In the genomic region with DNA sequence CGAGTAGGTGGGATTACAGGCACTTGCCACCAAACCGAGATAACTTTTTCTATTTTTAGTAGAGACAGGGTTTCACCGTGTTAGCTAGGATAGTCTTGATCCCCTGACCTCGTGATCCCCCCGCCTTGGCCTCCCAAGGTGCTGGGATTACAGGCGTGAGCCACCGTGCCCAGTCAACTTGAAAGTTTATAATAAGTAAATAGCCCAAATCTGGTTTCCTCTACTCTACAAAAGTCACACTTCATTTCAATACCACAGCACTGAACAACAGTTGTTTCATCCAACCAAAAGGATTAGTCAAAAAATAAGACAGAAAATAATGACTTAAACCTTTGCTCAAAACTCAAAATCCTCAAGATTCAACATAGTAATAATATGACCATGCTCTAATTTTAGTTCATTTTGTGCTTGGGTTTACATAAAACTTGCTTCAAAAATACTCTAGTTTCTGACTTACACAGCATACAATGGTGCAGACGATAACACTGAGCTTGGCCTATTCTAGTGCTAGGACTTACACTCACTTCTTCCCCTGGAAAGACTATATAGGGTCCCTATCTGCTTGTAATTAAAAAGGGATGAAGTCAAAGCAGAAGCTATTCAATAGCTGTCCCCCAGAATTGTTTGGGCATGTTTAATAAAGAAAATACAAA, we compare ENCODE assay signal across 21 cellular contexts. TPM values are rescaled to one million over a fixed set of nuclear protein-coding genes. Genes with fewer than 3 reads are reported as not detected.
DNase-seq lines count a peak whose midpoint lies in the region; ATAC-seq lines count a peak whose summit lies in the region.
"Had no signal": no experiment of that assay in that cellular context is flagged by ENCODE, and none has a peak within 500 bp of the region (broad histone marks: within the 10 kb centered on the region; RNA-seq: fewer than 3 reads in every experiment).

No MANE protein-coding gene starts in this region.

- POLR2A ChIA-PET in naive thymus-derived CD8-positive, alpha-beta T cell (lab: Charles Lee) = no interaction called here

- H3K4me1 Mint-ChIP-seq in activated naive CD8-positive, alpha-beta T cell treated with anti-CD3 and anti-CD28 coated beads, Interleukin-2, amount 50 U/mL, for 24 hours = peaks cover 5% of the 10 kb centered on the region
- H3K4me1 Mint-ChIP-seq in activated naive CD8-positive, alpha-beta T cell treated with anti-CD3 and anti-CD28 coated beads for 36 hours = peaks cover 5% of the 10 kb centered on the region
- H3K4me1 Mint-ChIP-seq in activated T-cell treated with anti-CD3 and anti-CD28 coated beads, Interleukin-2, amount 50 U/mL, for 4 hours (ENCODE audit: low read depth) = peaks cover 3% of the 10 kb centered on the region
- no peaks in the 10 kb centered on the region for H3K4me1 Mint-ChIP-seq in naive thymus-derived CD8-positive, alpha-beta T cell
- H3K4me1 Mint-ChIP-seq: brain, neural crest cell had no signal

- DNase-seq in activated naive CD8-positive, alpha-beta T cell treated with anti-CD3 and anti-CD28 coated beads, Interleukin-2, amount 50 U/mL, for 24 hours = no peak
- no peak for DNase-seq in activated naive CD8-positive, alpha-beta T cell treated with anti-CD3 and anti-CD28 coated beads for 36 hours
- DNase-seq in activated T-cell treated with anti-CD3 and anti-CD28 coated beads, Interleukin-2, amount 50 U/mL, for 4 hours = no peak
- no peak for DNase-seq in stimulated activated naive CD8-positive, alpha-beta T cell treated with anti-CD3 and anti-CD28 coated beads, Interleukin-15, Interleukin-2, amounts not matched to agents 100 U/mL and 50 U/mL, for 24 hours
- DNase-seq in naive thymus-derived CD8-positive, alpha-beta T cell = no peak
- DNase-seq: DMS 273 treated with DMSO at 0.1 percent for 48 hours, GOT3, head of caudate nucleus, kidney glomerular epithelial cell, lower lobe of right lung, NCI-H1092, NCI-H187, NCI-H748 treated with DMSO at 0.1 percent for 48 hours, right cardiac atrium, RPMI8226, spleen, transverse colon had no signal

- H3K27ac Mint-ChIP-seq in activated naive CD8-positive, alpha-beta T cell treated with anti-CD3 and anti-CD28 coated beads, Interleukin-2, amount 50 U/mL, for 24 hours = peak overlapping the region; percentile 44
- no peak overlapping the region for H3K27ac Mint-ChIP-seq in activated naive CD8-positive, alpha-beta T cell treated with anti-CD3 and anti-CD28 coated beads for 36 hours
- H3K27ac Mint-ChIP-seq in naive thymus-derived CD8-positive, alpha-beta T cell = peak overlapping the region in 2 of 10 donors; percentile 49 to 61
- H3K27ac Mint-ChIP-seq: brain had no signal

- no peaks in the 10 kb centered on the region for H3K27me3 Mint-ChIP-seq in activated naive CD8-positive, alpha-beta T cell treated with anti-CD3 and anti-CD28 coated beads, Interleukin-2, amount 50 U/mL, for 24 hours
- no peaks in the 10 kb centered on the region for H3K27me3 Mint-ChIP-seq in activated naive CD8-positive, alpha-beta T cell treated with anti-CD3 and anti-CD28 coated beads for 36 hours
- H3K27me3 Mint-ChIP-seq in activated T-cell treated with anti-CD3 and anti-CD28 coated beads, Interleukin-2, amount 50 U/mL, for 4 hours (ENCODE audit: low read depth) = no peaks in the 10 kb centered on the region
- no peaks in the 10 kb centered on the region for H3K27me3 Mint-ChIP-seq in naive thymus-derived CD8-positive, alpha-beta T cell
- H3K27me3 Mint-ChIP-seq: brain had no signal

- no peak overlapping the region for H3K4me3 Mint-ChIP-seq in activated naive CD8-positive, alpha-beta T cell treated with anti-CD3 and anti-CD28 coated beads, Interleukin-2, amount 50 U/mL, for 24 hours
- H3K4me3 Mint-ChIP-seq in activated naive CD8-positive, alpha-beta T cell treated with anti-CD3 and anti-CD28 coated beads for 36 hours = no peak overlapping the region
- H3K4me3 Mint-ChIP-seq in activated T-cell treated with anti-CD3 and anti-CD28 coated beads, Interleukin-2, amount 50 U/mL, for 4 hours = no peak overlapping the region
- no peak overlapping the region for H3K4me3 Mint-ChIP-seq in naive thymus-derived CD8-positive, alpha-beta T cell
- H3K4me3 Mint-ChIP-seq: brain, neural crest cell had no signal

- peak; percentile 49 for ATAC-seq in activated naive CD8-positive, alpha-beta T cell treated with anti-CD3 and anti-CD28 coated beads, Interleukin-2, amount 50 U/mL, for 24 hours
- ATAC-seq in HG02759 (IDR thresholded peaks at IDR 0.05; ENCODE audit: unreplicated experiment) (peak; percentile 56), GM21723 (IDR thresholded peaks at IDR 0.05; ENCODE audit: unreplicated experiment) (no peak)
- ATAC-seq in activated T-cell treated with anti-CD3 and anti-CD28 coated beads, Interleukin-2, amount 50 U/mL, for 4 hours = peak; percentile 53 to 78
- ATAC-seq in stimulated activated naive CD8-positive, alpha-beta T cell treated with anti-CD3 and anti-CD28 coated beads, Interleukin-15, Interleukin-2, amounts not matched to agents 100 U/mL and 50 U/mL, for 24 hours = peak; percentile 46
- ATAC-seq in naive thymus-derived CD8-positive, alpha-beta T cell = no peak
- ATAC-seq: lower lobe of right lung, right cardiac atrium had no signal

- no peaks in the 10 kb centered on the region for H3K9me3 Mint-ChIP-seq in activated naive CD8-positive, alpha-beta T cell treated with anti-CD3 and anti-CD28 coated beads, Interleukin-2, amount 50 U/mL, for 24 hours
- H3K9me3 Mint-ChIP-seq in activated naive CD8-positive, alpha-beta T cell treated with anti-CD3 and anti-CD28 coated beads for 36 hours = no peaks in the 10 kb centered on the region
- H3K9me3 Mint-ChIP-seq in activated T-cell treated with anti-CD3 and anti-CD28 coated beads, Interleukin-2, amount 50 U/mL, for 4 hours = no peaks in the 10 kb centered on the region
- no peaks in the 10 kb centered on the region for H3K9me3 Mint-ChIP-seq in naive thymus-derived CD8-positive, alpha-beta T cell
- H3K9me3 Mint-ChIP-seq: brain, neural crest cell had no signal

- peaks cover 20% of the 10 kb centered on the region for H3K36me3 Mint-ChIP-seq in activated naive CD8-positive, alpha-beta T cell treated with anti-CD3 and anti-CD28 coated beads, Interleukin-2, amount 50 U/mL, for 24 hours (ENCODE audit: low read depth)
- H3K36me3 Mint-ChIP-seq in activated naive CD8-positive, alpha-beta T cell treated with anti-CD3 and anti-CD28 coated beads for 36 hours = peaks cover 17% of the 10 kb centered on the region
- H3K36me3 Mint-ChIP-seq in activated T-cell treated with anti-CD3 and anti-CD28 coated beads, Interleukin-2, amount 50 U/mL, for 4 hours (ENCODE audit: insufficient read depth) = peaks cover 43% of the 10 kb centered on the region
- H3K36me3 Mint-ChIP-seq in naive thymus-derived CD8-positive, alpha-beta T cell = peaks cover 15 to 60% (median 30%) of the 10 kb centered on the region in 3 donors

RNA-seq across cellular contexts. Expression of gene NT5E, which starts 56.7 kb away (rescaled TPM):
- 1 to 10 TPM; 8.4 to 9.9 TPM for total RNA-seq in activated naive CD8-positive, alpha-beta T cell treated with anti-CD3 and anti-CD28 coated beads for 36 hours
- 10 to 100 TPM in 2 of 3 donors, 1 to 10 TPM in 1; 9.4 to 18.4 (median 13.4) TPM for total RNA-seq in activated T-cell treated with anti-CD3 and anti-CD28 coated beads, Interleukin-2, amount 50 U/mL, for 4 hours
- total RNA-seq in naive thymus-derived CD8-positive, alpha-beta T cell = 10 to 100 TPM; 56.5 to 57.3 TPM
- polyA plus RNA-seq in naive thymus-derived CD8-positive, alpha-beta T cell = 100 to 1,000 TPM in 2 of 3 donors, 10 to 100 TPM in 1; 77.7 to 128 (median 103) TPM

Comparison
In these comparisons a context has a peak if more than half of its experiments do, and no peak if none do; other contexts are left out.
1. ATAC-seq: peak in activated naive CD8-positive, alpha-beta T cell treated with anti-CD3 and anti-CD28 coated beads, Interleukin-2, amount 50 U/mL, for 24 hours (single experiment), HG02759 (single experiment), activated T-cell treated with anti-CD3 and anti-CD28 coated beads, Interleukin-2, amount 50 U/mL, for 4 hours (2 of 2) and stimulated activated naive CD8-positive, alpha-beta T cell treated with anti-CD3 and anti-CD28 coated beads, Interleukin-15, Interleukin-2, amounts not matched to agents 100 U/mL and 50 U/mL, for 24 hours (single experiment); none in naive thymus-derived CD8-positive, alpha-beta T cell (0 of 2) and GM21723 (single experiment).